Comparison of ENCODE assay signal across 2 cellular contexts in genomic region chr15:78437762-78438594, GRCh38.
TF ChIP-seq lines count a peak whose summit lies in the region.

A gene with protein sequence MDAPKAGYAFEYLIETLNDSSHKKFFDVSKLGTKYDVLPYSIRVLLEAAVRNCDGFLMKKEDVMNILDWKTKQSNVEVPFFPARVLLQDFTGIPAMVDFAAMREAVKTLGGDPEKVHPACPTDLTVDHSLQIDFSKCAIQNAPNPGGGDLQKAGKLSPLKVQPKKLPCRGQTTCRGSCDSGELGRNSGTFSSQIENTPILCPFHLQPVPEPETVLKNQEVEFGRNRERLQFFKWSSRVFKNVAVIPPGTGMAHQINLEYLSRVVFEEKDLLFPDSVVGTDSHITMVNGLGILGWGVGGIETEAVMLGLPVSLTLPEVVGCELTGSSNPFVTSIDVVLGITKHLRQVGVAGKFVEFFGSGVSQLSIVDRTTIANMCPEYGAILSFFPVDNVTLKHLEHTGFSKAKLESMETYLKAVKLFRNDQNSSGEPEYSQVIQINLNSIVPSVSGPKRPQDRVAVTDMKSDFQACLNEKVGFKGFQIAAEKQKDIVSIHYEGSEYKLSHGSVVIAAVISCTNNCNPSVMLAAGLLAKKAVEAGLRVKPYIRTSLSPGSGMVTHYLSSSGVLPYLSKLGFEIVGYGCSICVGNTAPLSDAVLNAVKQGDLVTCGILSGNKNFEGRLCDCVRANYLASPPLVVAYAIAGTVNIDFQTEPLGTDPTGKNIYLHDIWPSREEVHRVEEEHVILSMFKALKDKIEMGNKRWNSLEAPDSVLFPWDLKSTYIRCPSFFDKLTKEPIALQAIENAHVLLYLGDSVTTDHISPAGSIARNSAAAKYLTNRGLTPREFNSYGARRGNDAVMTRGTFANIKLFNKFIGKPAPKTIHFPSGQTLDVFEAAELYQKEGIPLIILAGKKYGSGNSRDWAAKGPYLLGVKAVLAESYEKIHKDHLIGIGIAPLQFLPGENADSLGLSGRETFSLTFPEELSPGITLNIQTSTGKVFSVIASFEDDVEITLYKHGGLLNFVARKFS (plus strand): TSS chr15:78438216. CDS start chr15:78438338, 122 bp downstream.

TF ChIP-seq in IMR-90, 13 proteins besides CTCF, POLR2A, EP300 and RAD21:
- TF ChIP-seq MAZ (IDR thresholded peaks at IDR 0.05; ENCODE audit: borderline replicate concordance, low read depth, low read length) (peak; percentile 86; the same call in 1 of the 2 replicates), MXI1 (IDR thresholded peaks at IDR 0.05; ENCODE audit: borderline replicate concordance, low read depth, low read length) (peak; percentile 90; the same call in 1 of the 2 replicates), SMC3 (IDR thresholded peaks at IDR 0.05; ENCODE audit: low read depth, low read length) (no peak)

TF ChIP-seq in endothelial cell of umbilical vein, 7 proteins besides CTCF, POLR2A, EP300 and RAD21:
- TF ChIP-seq JUN (IDR thresholded peaks at IDR 0.05; ENCODE audit: borderline replicate concordance, insufficient read depth, insufficient read length, low read depth) (no peak), EZH2 (IDR thresholded peaks at IDR 0.05; ENCODE audit: borderline replicate concordance, low read depth, low read length, severe bottlenecking) (no peak), MAX (IDR thresholded peaks at IDR 0.05; ENCODE audit: insufficient read depth, insufficient read length) (no peak), POLR2AphosphoS5 (IDR thresholded peaks at IDR 0.05; ENCODE audit: insufficient read depth, low read depth, low read length) (peak; percentile 93), MYC (IDR thresholded peaks at IDR 0.05; ENCODE audit: low read depth, low read length) (peak; percentile 5)
TF ChIP-seq in endothelial cell of umbilical vein: peak in this region for 2.
